Comparison of ENCODE assay signal across 1 cellular context in genomic region chr19:47707135-47707925, GRCh38.
TF ChIP-seq lines count a peak whose summit lies in the region.

No MANE protein-coding gene starts in this region.

TF ChIP-seq in K562, 482 proteins besides CTCF, POLR2A, EP300 and RAD21 (continued from another document and continues in another):
- TF ChIP-seq, protein P1, sequence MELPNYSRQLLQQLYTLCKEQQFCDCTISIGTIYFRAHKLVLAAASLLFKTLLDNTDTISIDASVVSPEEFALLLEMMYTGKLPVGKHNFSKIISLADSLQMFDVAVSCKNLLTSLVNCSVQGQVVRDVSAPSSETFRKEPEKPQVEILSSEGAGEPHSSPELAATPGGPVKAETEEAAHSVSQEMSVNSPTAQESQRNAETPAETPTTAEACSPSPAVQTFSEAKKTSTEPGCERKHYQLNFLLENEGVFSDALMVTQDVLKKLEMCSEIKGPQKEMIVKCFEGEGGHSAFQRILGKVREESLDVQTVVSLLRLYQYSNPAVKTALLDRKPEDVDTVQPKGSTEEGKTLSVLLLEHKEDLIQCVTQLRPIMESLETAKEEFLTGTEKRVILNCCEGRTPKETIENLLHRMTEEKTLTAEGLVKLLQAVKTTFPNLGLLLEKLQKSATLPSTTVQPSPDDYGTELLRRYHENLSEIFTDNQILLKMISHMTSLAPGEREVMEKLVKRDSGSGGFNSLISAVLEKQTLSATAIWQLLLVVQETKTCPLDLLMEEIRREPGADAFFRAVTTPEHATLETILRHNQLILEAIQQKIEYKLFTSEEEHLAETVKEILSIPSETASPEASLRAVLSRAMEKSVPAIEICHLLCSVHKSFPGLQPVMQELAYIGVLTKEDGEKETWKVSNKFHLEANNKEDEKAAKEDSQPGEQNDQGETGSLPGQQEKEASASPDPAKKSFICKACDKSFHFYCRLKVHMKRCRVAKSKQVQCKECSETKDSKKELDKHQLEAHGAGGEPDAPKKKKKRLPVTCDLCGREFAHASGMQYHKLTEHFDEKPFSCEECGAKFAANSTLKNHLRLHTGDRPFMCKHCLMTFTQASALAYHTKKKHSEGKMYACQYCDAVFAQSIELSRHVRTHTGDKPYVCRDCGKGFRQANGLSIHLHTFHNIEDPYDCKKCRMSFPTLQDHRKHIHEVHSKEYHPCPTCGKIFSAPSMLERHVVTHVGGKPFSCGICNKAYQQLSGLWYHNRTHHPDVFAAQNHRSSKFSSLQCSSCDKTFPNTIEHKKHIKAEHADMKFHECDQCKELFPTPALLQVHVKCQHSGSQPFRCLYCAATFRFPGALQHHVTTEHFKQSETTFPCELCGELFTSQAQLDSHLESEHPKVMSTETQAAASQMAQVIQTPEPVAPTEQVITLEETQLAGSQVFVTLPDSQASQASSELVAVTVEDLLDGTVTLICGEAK (IDR thresholded peaks at IDR 0.05) = peak; percentile 65
- TF ChIP-seq, protein P1 (CRISPR knock-in tag; IDR thresholded peaks at IDR 0.05) = no peak
- TF ChIP-seq JUND (IDR thresholded peaks at IDR 0.05; ENCODE audit: borderline replicate concordance, low read depth, low read length) (peak; percentile 37; the same call in 1 of the 2 replicates), JUND (tag; IDR thresholded peaks at IDR 0.05; ENCODE audit: borderline replicate concordance, low read depth, low read length) (no peak), ZNF146 (CRISPR knock-in tag; IDR thresholded peaks at IDR 0.05; ENCODE audit: unreplicated experiment) (no peak), MXI1 (IDR thresholded peaks at IDR 0.05; ENCODE audit: low read depth, low read length) (no peak), CHCHD3 (CRISPR knock-in tag; IDR thresholded peaks at IDR 0.05) (no peak), ZNF224 (CRISPR knock-in tag; IDR thresholded peaks at IDR 0.05) (no peak), SMAD1 (IDR thresholded peaks at IDR 0.05; ENCODE audit: low read depth, low read length, partially characterized antibody) (no peak), ZNF609 (CRISPR knock-in tag; IDR thresholded peaks at IDR 0.05; ENCODE audit: borderline replicate concordance) (no peak), SMARCE1 (IDR thresholded peaks at IDR 0.05) (no peak), ZNF717 (CRISPR knock-in tag; IDR thresholded peaks at IDR 0.05) (no peak), SAFB2 (IDR thresholded peaks at IDR 0.05; ENCODE audit: borderline replicate concordance, low read depth, low read length, severe bottlenecking) (no peak), TAF7 (tag; IDR thresholded peaks at IDR 0.05) (no peak), CXXC5 (CRISPR knock-in tag; IDR thresholded peaks at IDR 0.05) (peak; percentile 38; the same call in 1 of the 2 replicates), COPS2 (conservative IDR thresholded peaks at IDR 0.05) (no peak), ZNF263 (CRISPR knock-in tag; IDR thresholded peaks at IDR 0.05; ENCODE audit: borderline replicate concordance) (peak; percentile 49; the same call in 1 of the 2 replicates), E2F1 (CRISPR knock-in tag; IDR thresholded peaks at IDR 0.05) (no peak), ILF3 (IDR thresholded peaks at IDR 0.05; ENCODE audit: borderline replicate concordance) (no peak), SNIP1 (IDR thresholded peaks at IDR 0.05; ENCODE audit: low read depth) (no peak), DMBX1 (CRISPR knock-in tag; IDR thresholded peaks at IDR 0.05; ENCODE audit: borderline replicate concordance) (no peak)
- TF ChIP-seq, protein P2, sequence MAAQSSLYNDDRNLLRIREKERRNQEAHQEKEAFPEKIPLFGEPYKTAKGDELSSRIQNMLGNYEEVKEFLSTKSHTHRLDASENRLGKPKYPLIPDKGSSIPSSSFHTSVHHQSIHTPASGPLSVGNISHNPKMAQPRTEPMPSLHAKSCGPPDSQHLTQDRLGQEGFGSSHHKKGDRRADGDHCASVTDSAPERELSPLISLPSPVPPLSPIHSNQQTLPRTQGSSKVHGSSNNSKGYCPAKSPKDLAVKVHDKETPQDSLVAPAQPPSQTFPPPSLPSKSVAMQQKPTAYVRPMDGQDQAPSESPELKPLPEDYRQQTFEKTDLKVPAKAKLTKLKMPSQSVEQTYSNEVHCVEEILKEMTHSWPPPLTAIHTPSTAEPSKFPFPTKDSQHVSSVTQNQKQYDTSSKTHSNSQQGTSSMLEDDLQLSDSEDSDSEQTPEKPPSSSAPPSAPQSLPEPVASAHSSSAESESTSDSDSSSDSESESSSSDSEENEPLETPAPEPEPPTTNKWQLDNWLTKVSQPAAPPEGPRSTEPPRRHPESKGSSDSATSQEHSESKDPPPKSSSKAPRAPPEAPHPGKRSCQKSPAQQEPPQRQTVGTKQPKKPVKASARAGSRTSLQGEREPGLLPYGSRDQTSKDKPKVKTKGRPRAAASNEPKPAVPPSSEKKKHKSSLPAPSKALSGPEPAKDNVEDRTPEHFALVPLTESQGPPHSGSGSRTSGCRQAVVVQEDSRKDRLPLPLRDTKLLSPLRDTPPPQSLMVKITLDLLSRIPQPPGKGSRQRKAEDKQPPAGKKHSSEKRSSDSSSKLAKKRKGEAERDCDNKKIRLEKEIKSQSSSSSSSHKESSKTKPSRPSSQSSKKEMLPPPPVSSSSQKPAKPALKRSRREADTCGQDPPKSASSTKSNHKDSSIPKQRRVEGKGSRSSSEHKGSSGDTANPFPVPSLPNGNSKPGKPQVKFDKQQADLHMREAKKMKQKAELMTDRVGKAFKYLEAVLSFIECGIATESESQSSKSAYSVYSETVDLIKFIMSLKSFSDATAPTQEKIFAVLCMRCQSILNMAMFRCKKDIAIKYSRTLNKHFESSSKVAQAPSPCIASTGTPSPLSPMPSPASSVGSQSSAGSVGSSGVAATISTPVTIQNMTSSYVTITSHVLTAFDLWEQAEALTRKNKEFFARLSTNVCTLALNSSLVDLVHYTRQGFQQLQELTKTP (IDR thresholded peaks at IDR 0.05; ENCODE audit: low read depth in 1 of 2, partially characterized antibody in 2 of 2) = peak in 1 of 2 experiments; percentile 29
- TF ChIP-seq, protein P3, sequence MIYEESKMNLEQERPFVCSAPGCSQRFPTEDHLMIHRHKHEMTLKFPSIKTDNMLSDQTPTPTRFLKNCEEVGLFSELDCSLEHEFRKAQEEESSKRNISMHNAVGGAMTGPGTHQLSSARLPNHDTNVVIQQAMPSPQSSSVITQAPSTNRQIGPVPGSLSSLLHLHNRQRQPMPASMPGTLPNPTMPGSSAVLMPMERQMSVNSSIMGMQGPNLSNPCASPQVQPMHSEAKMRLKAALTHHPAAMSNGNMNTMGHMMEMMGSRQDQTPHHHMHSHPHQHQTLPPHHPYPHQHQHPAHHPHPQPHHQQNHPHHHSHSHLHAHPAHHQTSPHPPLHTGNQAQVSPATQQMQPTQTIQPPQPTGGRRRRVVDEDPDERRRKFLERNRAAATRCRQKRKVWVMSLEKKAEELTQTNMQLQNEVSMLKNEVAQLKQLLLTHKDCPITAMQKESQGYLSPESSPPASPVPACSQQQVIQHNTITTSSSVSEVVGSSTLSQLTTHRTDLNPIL (CRISPR knock-in tag; IDR thresholded peaks at IDR 0.05) = no peak
- TF ChIP-seq, protein P4, sequence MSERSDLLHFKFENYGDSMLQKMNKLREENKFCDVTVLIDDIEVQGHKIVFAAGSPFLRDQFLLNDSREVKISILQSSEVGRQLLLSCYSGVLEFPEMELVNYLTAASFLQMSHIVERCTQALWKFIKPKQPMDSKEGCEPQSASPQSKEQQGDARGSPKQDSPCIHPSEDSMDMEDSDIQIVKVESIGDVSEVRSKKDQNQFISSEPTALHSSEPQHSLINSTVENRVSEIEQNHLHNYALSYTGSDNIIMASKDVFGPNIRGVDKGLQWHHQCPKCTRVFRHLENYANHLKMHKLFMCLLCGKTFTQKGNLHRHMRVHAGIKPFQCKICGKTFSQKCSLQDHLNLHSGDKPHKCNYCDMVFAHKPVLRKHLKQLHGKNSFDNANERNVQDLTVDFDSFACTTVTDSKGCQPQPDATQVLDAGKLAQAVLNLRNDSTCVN (CRISPR knock-in tag; IDR thresholded peaks at IDR 0.05) = no peak
